In the genomic region with DNA sequence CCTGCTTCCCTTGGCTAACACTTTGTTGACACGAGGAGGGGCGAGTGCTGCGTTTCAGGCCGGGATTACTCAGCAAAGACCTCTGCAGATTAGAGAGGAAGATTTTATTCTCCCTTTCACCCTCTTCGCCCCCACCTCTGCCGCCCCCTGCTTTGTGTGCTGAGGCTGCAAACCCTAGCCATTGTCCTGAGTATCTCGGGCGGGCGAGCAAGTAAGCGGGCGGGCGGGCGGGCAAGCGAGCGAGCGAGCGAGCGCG, we compare ENCODE assay signal across 1 cellular context.
TF ChIP-seq lines count a peak whose summit lies in the region.

No MANE protein-coding gene starts in this region.

TF ChIP-seq in WTC11, 78 proteins besides CTCF, POLR2A, EP300 and RAD21 (continued from another document):
- TF ChIP-seq USF2 (CRISPR knock-in tag; IDR thresholded peaks at IDR 0.05) (no peak), NFE2L1 (CRISPR knock-in tag; IDR thresholded peaks at IDR 0.05) (no peak), ZNF425 (CRISPR knock-in tag; conservative IDR thresholded peaks at IDR 0.05) (no peak), NR1H2 (CRISPR knock-in tag; IDR thresholded peaks at IDR 0.05) (no peak), NFYB (CRISPR knock-in tag; conservative IDR thresholded peaks at IDR 0.05; ENCODE audit: low read depth) (no peak), GABPB1 (CRISPR knock-in tag; IDR thresholded peaks at IDR 0.05) (no peak), HMGXB4 (CRISPR knock-in tag; IDR thresholded peaks at IDR 0.05) (no peak)
- TF ChIP-seq, protein P1, sequence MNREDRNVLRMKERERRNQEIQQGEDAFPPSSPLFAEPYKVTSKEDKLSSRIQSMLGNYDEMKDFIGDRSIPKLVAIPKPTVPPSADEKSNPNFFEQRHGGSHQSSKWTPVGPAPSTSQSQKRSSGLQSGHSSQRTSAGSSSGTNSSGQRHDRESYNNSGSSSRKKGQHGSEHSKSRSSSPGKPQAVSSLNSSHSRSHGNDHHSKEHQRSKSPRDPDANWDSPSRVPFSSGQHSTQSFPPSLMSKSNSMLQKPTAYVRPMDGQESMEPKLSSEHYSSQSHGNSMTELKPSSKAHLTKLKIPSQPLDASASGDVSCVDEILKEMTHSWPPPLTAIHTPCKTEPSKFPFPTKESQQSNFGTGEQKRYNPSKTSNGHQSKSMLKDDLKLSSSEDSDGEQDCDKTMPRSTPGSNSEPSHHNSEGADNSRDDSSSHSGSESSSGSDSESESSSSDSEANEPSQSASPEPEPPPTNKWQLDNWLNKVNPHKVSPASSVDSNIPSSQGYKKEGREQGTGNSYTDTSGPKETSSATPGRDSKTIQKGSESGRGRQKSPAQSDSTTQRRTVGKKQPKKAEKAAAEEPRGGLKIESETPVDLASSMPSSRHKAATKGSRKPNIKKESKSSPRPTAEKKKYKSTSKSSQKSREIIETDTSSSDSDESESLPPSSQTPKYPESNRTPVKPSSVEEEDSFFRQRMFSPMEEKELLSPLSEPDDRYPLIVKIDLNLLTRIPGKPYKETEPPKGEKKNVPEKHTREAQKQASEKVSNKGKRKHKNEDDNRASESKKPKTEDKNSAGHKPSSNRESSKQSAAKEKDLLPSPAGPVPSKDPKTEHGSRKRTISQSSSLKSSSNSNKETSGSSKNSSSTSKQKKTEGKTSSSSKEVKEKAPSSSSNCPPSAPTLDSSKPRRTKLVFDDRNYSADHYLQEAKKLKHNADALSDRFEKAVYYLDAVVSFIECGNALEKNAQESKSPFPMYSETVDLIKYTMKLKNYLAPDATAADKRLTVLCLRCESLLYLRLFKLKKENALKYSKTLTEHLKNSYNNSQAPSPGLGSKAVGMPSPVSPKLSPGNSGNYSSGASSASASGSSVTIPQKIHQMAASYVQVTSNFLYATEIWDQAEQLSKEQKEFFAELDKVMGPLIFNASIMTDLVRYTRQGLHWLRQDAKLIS (CRISPR knock-in tag; IDR thresholded peaks at IDR 0.05; ENCODE audit: borderline replicate concordance), result no peak
